Comparison of ENCODE assay signal across 21 cellular contexts in the genomic region with DNA sequence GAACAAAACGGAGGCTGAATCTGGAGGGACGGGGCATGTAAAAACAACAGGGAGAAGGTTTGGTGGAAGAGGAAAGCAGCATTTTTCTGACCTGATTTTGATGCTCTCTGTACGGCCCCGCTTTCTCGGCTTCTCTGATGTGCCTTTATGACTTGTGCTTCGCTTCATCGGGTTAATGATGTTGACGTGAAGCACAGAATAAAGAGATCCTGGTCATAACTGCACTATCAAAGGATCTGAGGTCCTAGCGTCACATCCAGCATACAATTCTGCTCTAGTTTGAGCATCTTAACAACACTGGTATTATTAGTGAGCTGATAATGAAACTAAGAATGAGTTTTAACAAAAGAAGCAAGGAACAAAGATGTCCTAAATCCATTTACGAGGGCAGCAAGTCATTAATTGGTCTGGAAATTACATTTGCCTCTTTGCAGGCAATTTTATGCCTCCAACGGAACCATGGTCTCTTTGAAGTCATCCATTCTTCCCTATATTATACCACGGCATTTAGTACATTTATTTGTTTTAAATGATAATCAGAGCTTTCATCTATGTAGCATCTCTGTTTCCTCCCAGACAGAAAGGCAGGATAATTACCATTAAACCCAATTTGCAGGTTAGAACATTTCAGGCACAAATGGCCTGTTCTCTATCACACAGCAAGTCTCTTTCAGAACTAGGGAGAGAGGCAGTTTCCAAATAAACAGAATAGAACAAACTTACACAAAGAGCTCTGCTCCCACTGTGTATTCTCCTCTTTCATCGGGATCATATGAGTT.
"Had no signal": no experiment of that assay in that cellular context is flagged by ENCODE, and none has a peak within 500 bp of the region (broad histone marks: within the 10 kb centered on the region; RNA-seq: fewer than 3 reads in every experiment).

No MANE protein-coding gene starts in this region.

- H3K27me3 ChIP-seq: MG63 had no signal

- H3K27ac ChIP-seq: RWPE1 had no signal

- H3K4me3 ChIP-seq: MG63 had no signal

- FAIRE-seq: HepG2 had no signal

- H3K36me3 ChIP-seq: MG63 had no signal

- H3K9me3 ChIP-seq: MG63 had no signal

- ATAC-seq: HepG2 had no signal

- DNase-seq: IMR-90, Karpas-422, KG1, MG63, NCI-H1092, NCI-H1105 treated with DMSO at 0.1 percent for 48 hours, NCI-H1417 treated with DMSO at 0.1 percent for 48 hours, NCI-H187, NCI-H2029, NCI-H2081 treated with DMSO at 0.1 percent for 48 hours, NCI-H2171, NCI-H226, NCI-H446, NCI-H510A, NCI-H524 treated with DMSO at 0.1 percent for 48 hours, NCI-H69, NCI-H774, SHP77, T-helper 1 cell had no signal
